ENCODE assay signal across 1 cellular context in the genomic region with DNA sequence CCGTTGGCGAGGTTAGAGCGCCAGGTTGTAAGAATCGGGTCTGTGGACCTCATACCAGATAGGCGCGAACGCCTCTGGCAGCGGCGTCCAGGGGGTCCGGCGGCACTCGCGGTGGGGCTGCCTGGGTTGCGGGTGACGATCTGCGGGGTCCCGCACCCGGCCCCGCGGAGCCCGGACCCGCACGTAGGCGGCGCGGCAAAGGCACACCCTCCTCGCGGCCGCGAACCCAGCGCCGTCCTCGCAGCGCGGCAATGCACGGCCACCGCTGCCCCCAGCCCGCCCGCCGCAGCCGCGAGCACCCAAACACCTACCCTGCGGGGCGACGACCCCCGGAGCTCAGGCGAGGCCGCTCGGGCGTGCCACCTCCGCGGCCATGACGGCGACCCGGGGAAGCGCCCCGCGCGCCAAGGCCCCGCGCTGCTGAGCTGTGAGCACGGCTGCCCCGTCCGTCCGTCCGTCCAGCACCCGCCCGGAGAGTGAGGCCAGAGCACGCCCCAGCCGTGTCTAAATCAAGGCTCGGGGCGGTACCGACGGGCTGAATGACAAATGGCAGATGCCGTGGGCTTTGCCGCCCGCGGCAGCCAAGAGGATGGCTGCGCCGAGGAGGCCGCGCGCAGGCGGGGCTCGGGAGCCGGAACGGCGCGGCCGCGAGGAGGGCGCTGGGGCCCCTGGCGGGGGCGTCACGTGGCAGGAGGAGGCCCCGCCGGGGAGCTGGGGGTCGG.
TF ChIP-seq lines count a peak whose summit lies in the region.

A gene with protein sequence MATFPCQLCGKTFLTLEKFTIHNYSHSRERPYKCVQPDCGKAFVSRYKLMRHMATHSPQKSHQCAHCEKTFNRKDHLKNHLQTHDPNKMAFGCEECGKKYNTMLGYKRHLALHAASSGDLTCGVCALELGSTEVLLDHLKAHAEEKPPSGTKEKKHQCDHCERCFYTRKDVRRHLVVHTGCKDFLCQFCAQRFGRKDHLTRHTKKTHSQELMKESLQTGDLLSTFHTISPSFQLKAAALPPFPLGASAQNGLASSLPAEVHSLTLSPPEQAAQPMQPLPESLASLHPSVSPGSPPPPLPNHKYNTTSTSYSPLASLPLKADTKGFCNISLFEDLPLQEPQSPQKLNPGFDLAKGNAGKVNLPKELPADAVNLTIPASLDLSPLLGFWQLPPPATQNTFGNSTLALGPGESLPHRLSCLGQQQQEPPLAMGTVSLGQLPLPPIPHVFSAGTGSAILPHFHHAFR (minus strand): TSS at position 481 of the 722 bp plus-strand sequence. CDS start 60,123 bp downstream, outside the sequence.

TF ChIP-seq in IMR-90, 13 proteins besides CTCF, POLR2A, EP300 and RAD21:
- TF ChIP-seq NFE2L2 (IDR thresholded peaks at IDR 0.05; ENCODE audit: low read depth, low read length) (no peak), MAFK (IDR thresholded peaks at IDR 0.05; ENCODE audit: low read depth, low read length) (no peak), MXI1 (IDR thresholded peaks at IDR 0.05; ENCODE audit: borderline replicate concordance, low read depth, low read length) (no peak), FOS (IDR thresholded peaks at IDR 0.05; ENCODE audit: low read depth, low read length) (no peak), CEBPB (IDR thresholded peaks at IDR 0.05; ENCODE audit: low read depth, low read length) (no peak), RFX5 (IDR thresholded peaks at IDR 0.05; ENCODE audit: low read depth, low read length) (no peak), BHLHE40 (IDR thresholded peaks at IDR 0.05; ENCODE audit: low read depth, low read length) (0 out of 2 replicates have a peak, but pooled peaks have one; percentile 2), MAZ (IDR thresholded peaks at IDR 0.05; ENCODE audit: borderline replicate concordance, low read depth, low read length) (peak; percentile 9; the same call in 1 of the 2 replicates), SMC3 (IDR thresholded peaks at IDR 0.05; ENCODE audit: low read depth, low read length) (no peak), RCOR1 (IDR thresholded peaks at IDR 0.05; ENCODE audit: insufficient replicate concordance, low read length) (no peak), CHD1 (IDR thresholded peaks at IDR 0.05; ENCODE audit: low read depth, low read length) (no peak)
- TF ChIP-seq, protein P1, sequence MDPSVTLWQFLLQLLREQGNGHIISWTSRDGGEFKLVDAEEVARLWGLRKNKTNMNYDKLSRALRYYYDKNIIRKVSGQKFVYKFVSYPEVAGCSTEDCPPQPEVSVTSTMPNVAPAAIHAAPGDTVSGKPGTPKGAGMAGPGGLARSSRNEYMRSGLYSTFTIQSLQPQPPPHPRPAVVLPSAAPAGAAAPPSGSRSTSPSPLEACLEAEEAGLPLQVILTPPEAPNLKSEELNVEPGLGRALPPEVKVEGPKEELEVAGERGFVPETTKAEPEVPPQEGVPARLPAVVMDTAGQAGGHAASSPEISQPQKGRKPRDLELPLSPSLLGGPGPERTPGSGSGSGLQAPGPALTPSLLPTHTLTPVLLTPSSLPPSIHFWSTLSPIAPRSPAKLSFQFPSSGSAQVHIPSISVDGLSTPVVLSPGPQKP (IDR thresholded peaks at IDR 0.05; ENCODE audit: borderline replicate concordance, low read depth, low read length) = no peak
- TF ChIP-seq, protein P2, sequence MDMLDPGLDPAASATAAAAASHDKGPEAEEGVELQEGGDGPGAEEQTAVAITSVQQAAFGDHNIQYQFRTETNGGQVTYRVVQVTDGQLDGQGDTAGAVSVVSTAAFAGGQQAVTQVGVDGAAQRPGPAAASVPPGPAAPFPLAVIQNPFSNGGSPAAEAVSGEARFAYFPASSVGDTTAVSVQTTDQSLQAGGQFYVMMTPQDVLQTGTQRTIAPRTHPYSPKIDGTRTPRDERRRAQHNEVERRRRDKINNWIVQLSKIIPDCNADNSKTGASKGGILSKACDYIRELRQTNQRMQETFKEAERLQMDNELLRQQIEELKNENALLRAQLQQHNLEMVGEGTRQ (IDR thresholded peaks at IDR 0.05; ENCODE audit: low read depth, low read length) = peak; percentile 35; the same call in 1 of the 2 replicates
